Comparison of ENCODE assay signal across 32 cellular contexts in genomic region chr1:176552217-176552974, GRCh38.
A peak's percentile ranks its signal among the peaks of the same experiment; 100 is the strongest.
DNase-seq lines count a peak whose midpoint lies in the region; ATAC-seq and TF ChIP-seq lines count a peak whose summit lies in the region.
"Had no signal": no experiment of that assay in that cellular context is flagged by ENCODE, and none has a peak within 500 bp of the region (broad histone marks: within the 10 kb centered on the region; RNA-seq: fewer than 3 reads in every experiment).

No MANE protein-coding gene starts in this region.

- no peak for TF ChIP-seq POLR2A in upper lobe of left lung (IDR thresholded peaks at IDR 0.05)

- TF ChIP-seq CTCF in endodermal cell (conservative IDR thresholded peaks at IDR 0.05): no peak
- no peak for TF ChIP-seq CTCF in smooth muscle cell (IDR thresholded peaks at IDR 0.05; ENCODE audit: borderline replicate concordance, insufficient read depth, poor library complexity, severe bottlenecking)
- no peak for TF ChIP-seq CTCF in osteocyte (IDR thresholded peaks at IDR 0.05)
- TF ChIP-seq CTCF in upper lobe of left lung (IDR thresholded peaks at IDR 0.05): no peak

- H3F3A ChIP-seq in smooth muscle cell (ENCODE audit: low read depth): no peaks in the 10 kb centered on the region

- 38% methylated on average over 6 to 10 of the region's 10 CpGs for WGBS in endodermal cell (ENCODE audit: insufficient coverage in 1 of 2, insufficient read length in 1 of 2), 2 experiments
- WGBS in smooth muscle cell (ENCODE audit: low lambda C conversion rate): 24% methylated on average over 8 of the region's 10 CpGs
- WGBS in upper lobe of left lung, 2 donors: 14 to 16% methylated on average over 9 to 10 of the region's 10 CpGs

- H3K27me3 ChIP-seq in endodermal cell (ENCODE audit: control insufficient read depth, insufficient read depth, low read length, poor library complexity, severe bottlenecking): peaks cover 29% of the 10 kb centered on the region
- H3K27me3 ChIP-seq in smooth muscle cell (ENCODE audit: low read depth): peaks cover 91% of the 10 kb centered on the region
- H3K27me3 ChIP-seq in upper lobe of left lung: no peaks in the 10 kb centered on the region
- H3K27me3 ChIP-seq: BLaER1 treated with 17β-estradiol and CSF1 and Interleukin-3, amounts not matched to agents 10 nM and 100 nM; brain microvascular endothelial cell had no signal

- peak overlapping the region; percentile 66 for H3K4me3 ChIP-seq in endodermal cell (ENCODE audit: low read length)
- H3K4me3 ChIP-seq in smooth muscle cell: peak overlapping the region; percentile 5
- H3K4me3 ChIP-seq in upper lobe of left lung: no peak overlapping the region
- H3K4me3 ChIP-seq: BLaER1 treated with 17β-estradiol and CSF1 and Interleukin-3, amounts not matched to agents 10 nM and 100 nM; esophagus squamous epithelium; GM23248; left ventricle myocardium inferior; PC-9; psoas muscle had no signal

- H3K4me2 ChIP-seq in smooth muscle cell: peak overlapping the region; percentile 9
- H3K4me2 ChIP-seq: PC-9, SK-N-SH had no signal

- peak; percentile 22 for DNase-seq in NCI-H82 treated with DMSO at 0.1 percent for 48 hours (lab: John Stamatoyannopoulos, UW; ENCODE audit: unreplicated experiment)
- DNase-seq in endodermal cell: no peak
- DNase-seq in left kidney (ENCODE audit: low read depth, low spot score): peak; percentile 60
- DNase-seq in smooth muscle cell (lab: John Stamatoyannopoulos, UW; ENCODE audit: unreplicated experiment): no peak
- DNase-seq in osteocyte (ENCODE audit: extremely low spot score, unreplicated experiment): no peak
- no peak for DNase-seq in upper lobe of left lung
- no peak for DNase-seq in putamen (ENCODE audit: low spot score)
- DNase-seq: activated CD4-positive, alpha-beta memory T cell treated with anti-CD3 and anti-CD28 coated beads for 36 hours; activated naive CD4-positive, alpha-beta T cell treated with Interleukin-2 at 50 U/mL for 16 hours; activated T-cell treated with anti-CD3 and anti-CD28 coated beads, Interleukin-2, amount 50 U/mL, for 72 hours; brain microvascular endothelial cell; cerebellar nuclear complex; dermis blood vessel endothelial cell; DMS153; esophagus squamous epithelium; foreskin keratinocyte; GM23248; head of caudate nucleus; islet precursor cell; left ventricle myocardium inferior; mesenchymal stem cell; MM.1S; NCI-H1930; NCI-H2227 treated with DMSO at 0.1 percent for 48 hours; NCI-H526; PC-9; psoas muscle; SK-N-SH; stimulated activated naive B cell treated with anti-CD40 and anti-IgM and Interleukin-4, amounts not matched to agents 10 μg/mL and 1 μg/mL and 100 μg/mL, for 72 hours had no signal

- H3K4me1 ChIP-seq in endodermal cell (ENCODE audit: control insufficient read depth, insufficient read depth, low read length) (peaks cover 3% of the 10 kb centered on the region), smooth muscle cell (ENCODE audit: low read depth) (peaks cover 12% of the 10 kb centered on the region), upper lobe of left lung (no peaks in the 10 kb centered on the region)
- H3K4me1 ChIP-seq: esophagus squamous epithelium, foreskin keratinocyte, left ventricle myocardium inferior, psoas muscle had no signal

- H3K27me3 Mint-ChIP-seq in endodermal cell (ENCODE audit: insufficient read depth) (peaks cover 31% of the 10 kb centered on the region), osteocyte (ENCODE audit: unreplicated experiment) (peaks cover 13% of the 10 kb centered on the region)

- no peaks in the 10 kb centered on the region for H3K36me3 ChIP-seq in endodermal cell (ENCODE audit: control insufficient read depth, insufficient read depth, low read length)
- no peaks in the 10 kb centered on the region for H3K36me3 ChIP-seq in smooth muscle cell (ENCODE audit: low read depth)
- no peaks in the 10 kb centered on the region for H3K36me3 ChIP-seq in upper lobe of left lung
- H3K36me3 ChIP-seq: BLaER1 treated with 17β-estradiol and CSF1 and Interleukin-3, amounts not matched to agents 10 nM and 100 nM; brain microvascular endothelial cell; esophagus squamous epithelium; left ventricle myocardium inferior had no signal

- no peak overlapping the region for H3K27ac Mint-ChIP-seq in endodermal cell
- H3K27ac Mint-ChIP-seq in osteocyte (ENCODE audit: unreplicated experiment): no peak overlapping the region
- H3K27ac Mint-ChIP-seq: activated CD4-positive, alpha-beta memory T cell treated with anti-CD3 and anti-CD28 coated beads for 36 hours; activated T-cell treated with anti-CD3 and anti-CD28 coated beads, Interleukin-2, amount 50 U/mL, for 72 hours; stimulated activated naive B cell treated with anti-CD40 and anti-IgM and Interleukin-4, amounts not matched to agents 10 μg/mL and 1 μg/mL and 100 μg/mL, for 72 hours had no signal

- TF ChIP-seq EP300 in upper lobe of left lung (IDR thresholded peaks at IDR 0.05): no peak

- H3K27ac ChIP-seq in endodermal cell (ENCODE audit: low read depth, low read length): peak overlapping the region; percentile 49
- H3K27ac ChIP-seq in smooth muscle cell (ENCODE audit: low read depth): no peak overlapping the region
- H3K27ac ChIP-seq in upper lobe of left lung: no peak overlapping the region
- H3K27ac ChIP-seq: BLaER1 treated with 17β-estradiol and CSF1 and Interleukin-3, amounts not matched to agents 10 nM and 100 nM; brain microvascular endothelial cell; esophagus squamous epithelium; foreskin keratinocyte; GM23248; left ventricle myocardium inferior; PC-9; psoas muscle had no signal

- H2AFZ ChIP-seq in smooth muscle cell (ENCODE audit: low read depth): no peak overlapping the region
- H2AFZ ChIP-seq: GM23248, PC-9 had no signal

- H3K4me3 Mint-ChIP-seq in endodermal cell (peak overlapping the region; percentile 31), osteocyte (ENCODE audit: unreplicated experiment) (no peak overlapping the region)
- H3K4me3 Mint-ChIP-seq: activated CD4-positive, alpha-beta memory T cell treated with anti-CD3 and anti-CD28 coated beads for 36 hours; activated T-cell treated with anti-CD3 and anti-CD28 coated beads, Interleukin-2, amount 50 U/mL, for 72 hours; stimulated activated naive B cell treated with anti-CD40 and anti-IgM and Interleukin-4, amounts not matched to agents 10 μg/mL and 1 μg/mL and 100 μg/mL, for 72 hours had no signal

- H3K9me3 Mint-ChIP-seq in endodermal cell: no peaks in the 10 kb centered on the region
- no peaks in the 10 kb centered on the region for H3K9me3 Mint-ChIP-seq in osteocyte (ENCODE audit: unreplicated experiment)
- H3K9me3 Mint-ChIP-seq: activated CD4-positive, alpha-beta memory T cell treated with anti-CD3 and anti-CD28 coated beads for 36 hours; activated T-cell treated with anti-CD3 and anti-CD28 coated beads, Interleukin-2, amount 50 U/mL, for 72 hours had no signal

- H3K9me3 ChIP-seq in endodermal cell (ENCODE audit: control insufficient read depth, low read length): no peaks in the 10 kb centered on the region
- H3K9me3 ChIP-seq in smooth muscle cell (replicated peaks; ENCODE audit: low read depth): no peaks in the 10 kb centered on the region
- H3K9me3 ChIP-seq in upper lobe of left lung: no peaks in the 10 kb centered on the region
- H3K9me3 ChIP-seq: BLaER1 treated with 17β-estradiol and CSF1 and Interleukin-3, amounts not matched to agents 10 nM and 100 nM; esophagus squamous epithelium; left ventricle myocardium inferior; psoas muscle; SK-N-SH had no signal

- H3K9ac ChIP-seq in endodermal cell (ENCODE audit: extremely low read depth, low read length, poor library complexity, severe bottlenecking): no peak overlapping the region
- no peak overlapping the region for H3K9ac ChIP-seq in smooth muscle cell (ENCODE audit: low read depth)
- H3K9ac ChIP-seq: BLaER1 treated with 17β-estradiol and CSF1 and Interleukin-3, amounts not matched to agents 10 nM and 100 nM; GM23248; SK-N-SH had no signal

- ATAC-seq in upper lobe of left lung (ENCODE audit: low FRiP score in 2 of 2) (no peak), HG02870 (IDR thresholded peaks at IDR 0.05; ENCODE audit: unreplicated experiment) (no peak)
- ATAC-seq: activated CD4-positive, CD25-positive, alpha-beta regulatory T cell treated with anti-CD3 and anti-CD28 coated beads, Interleukin-2, amount 50 U/mL, for 24 hours; activated T-cell treated with anti-CD3 and anti-CD28 coated beads, Interleukin-2, amount 50 U/mL, for 72 hours; foreskin keratinocyte; psoas muscle; stimulated activated naive B cell treated with anti-CD40 and anti-IgM and Interleukin-4, amounts not matched to agents 10 μg/mL and 1 μg/mL and 100 μg/mL, for 72 hours had no signal

- H3K36me3 Mint-ChIP-seq in endodermal cell (ENCODE audit: low read depth) (no peaks in the 10 kb centered on the region), osteocyte (ENCODE audit: unreplicated experiment) (no peaks in the 10 kb centered on the region)
- H3K36me3 Mint-ChIP-seq: activated CD4-positive, alpha-beta memory T cell treated with anti-CD3 and anti-CD28 coated beads for 36 hours; stimulated activated naive B cell treated with anti-CD40 and anti-IgM and Interleukin-4, amounts not matched to agents 10 μg/mL and 1 μg/mL and 100 μg/mL, for 72 hours had no signal

- no peaks in the 10 kb centered on the region for H4K20me1 ChIP-seq in smooth muscle cell (ENCODE audit: low read depth)
- H4K20me1 ChIP-seq: BLaER1 treated with 17β-estradiol and CSF1 and Interleukin-3, amounts not matched to agents 10 nM and 100 nM had no signal

- H3K79me2 ChIP-seq in smooth muscle cell (ENCODE audit: low read depth): no peaks in the 10 kb centered on the region

- H3K4me1 Mint-ChIP-seq in endodermal cell (peaks cover 20% of the 10 kb centered on the region), osteocyte (ENCODE audit: unreplicated experiment) (no peaks in the 10 kb centered on the region)
- H3K4me1 Mint-ChIP-seq: stimulated activated naive B cell treated with anti-CD40 and anti-IgM and Interleukin-4, amounts not matched to agents 10 μg/mL and 1 μg/mL and 100 μg/mL, for 72 hours had no signal

Comparison
In these comparisons a context has a peak if more than half of its experiments do, and no peak if none do; other contexts are left out.
1. DNase-seq: peak in NCI-H82 treated with DMSO at 0.1 percent for 48 hours (single experiment) and left kidney (single experiment); none in endodermal cell (single experiment), smooth muscle cell (single experiment), osteocyte (single experiment), upper lobe of left lung (0 of 2) and putamen (single experiment).
2. H3K4me3 ChIP-seq: peak in endodermal cell (single experiment) and smooth muscle cell (single experiment); none in upper lobe of left lung (0 of 4).